ENCODE assay signal across 4 cellular contexts in the genomic region with DNA sequence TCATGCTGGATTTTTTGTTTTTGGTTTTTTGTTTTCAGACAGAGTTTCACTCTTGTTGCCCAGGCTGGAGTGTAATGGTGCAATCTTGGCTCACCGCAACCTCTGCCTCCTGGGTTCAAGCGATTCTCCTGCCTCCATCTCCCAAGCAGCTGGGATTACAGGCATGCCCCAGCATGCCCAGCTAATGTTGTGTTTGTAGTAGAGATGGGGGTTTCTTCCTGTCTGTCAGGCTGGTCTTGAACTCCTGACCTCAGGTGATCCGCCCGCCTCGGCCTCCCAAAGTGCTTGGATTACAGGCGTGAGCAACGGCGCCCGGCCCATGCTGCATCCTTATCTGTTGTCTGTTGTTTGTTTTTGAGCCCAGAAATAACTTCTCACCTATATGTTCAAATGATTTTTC. TPM values are rescaled to one million over a fixed set of nuclear protein-coding genes. Genes with fewer than 3 reads are reported as not detected.
"Had no signal": no experiment of that assay in that cellular context is flagged by ENCODE, and none has a peak within 500 bp of the region (broad histone marks: within the 10 kb centered on the region; RNA-seq: fewer than 3 reads in every experiment).

No MANE protein-coding gene starts in this region.

RNA-seq across cellular contexts. Expression of a gene that starts 42.3 kb away (rescaled TPM):
- total RNA-seq: M059J, PC-3, Peyer's patch, SJSA1 had no signal
